ENCODE assay signal across 8 cellular contexts in genomic region chr17:64145460-64145750, GRCh38. TPM values are rescaled to one million over a fixed set of nuclear protein-coding genes. Genes with fewer than 3 reads are reported as not detected.
DNase-seq lines count a peak whose midpoint lies in the region; ATAC-seq and TF ChIP-seq lines count a peak whose summit lies in the region.

No MANE protein-coding gene starts in this region.

- H3K4me2 ChIP-seq in OCI-LY1 (ENCODE audit: low read length) (peak overlapping the region; percentile 89), smooth muscle cell (peak overlapping the region; percentile 93)

- H3K36me3 ChIP-seq in OCI-LY1 (ENCODE audit: insufficient read depth, low read length) = peaks cover 20% of the 10 kb centered on the region
- peaks cover 12% of the 10 kb centered on the region for H3K36me3 ChIP-seq in left ventricle myocardium inferior
- no peaks in the 10 kb centered on the region for H3K36me3 ChIP-seq in smooth muscle cell (ENCODE audit: low read depth)

- H3K9me2 ChIP-seq in OCI-LY1 (ENCODE audit: low read depth, low read length) = no peaks in the 10 kb centered on the region

- H3K9me3 ChIP-seq in OCI-LY1 (ENCODE audit: low read length) (no peaks in the 10 kb centered on the region), left ventricle myocardium inferior (replicated peaks) (no peaks in the 10 kb centered on the region), smooth muscle cell (replicated peaks; ENCODE audit: low read depth) (no peaks in the 10 kb centered on the region)

- peak; percentile 15; the same call in 1 of the 2 replicates for TF ChIP-seq CTCF in OCI-LY1 (IDR thresholded peaks at IDR 0.05; ENCODE audit: low read length)
- no peak for TF ChIP-seq CTCF in left ventricle myocardium inferior (IDR thresholded peaks at IDR 0.05; ENCODE audit: borderline replicate concordance)
- no peak for TF ChIP-seq CTCF in smooth muscle cell (IDR thresholded peaks at IDR 0.05; ENCODE audit: borderline replicate concordance, insufficient read depth, poor library complexity, severe bottlenecking)

- H2AFZ ChIP-seq in OCI-LY1 (ENCODE audit: low read length) (no peak overlapping the region; the same call in 1 of the 2 replicates), smooth muscle cell (ENCODE audit: low read depth) (peak overlapping the region; percentile 76)

- intact Hi-C loops in left ventricle myocardium inferior (cut with micrococcal nuclease) = loop anchor here (5.0 kb wide), 2 partner anchors 117 to 137 kb away; partner anchors contain the start of gene TEX2

- peak overlapping the region; percentile 52 for H3K27ac ChIP-seq in OCI-LY1 (ENCODE audit: low read depth, low read length, poor library complexity, severe bottlenecking)
- H3K27ac ChIP-seq in left ventricle myocardium inferior (replicated peaks) = peak overlapping the region; percentile 98
- peak overlapping the region; percentile 57 for H3K27ac ChIP-seq in smooth muscle cell (ENCODE audit: low read depth)

- H3K79me2 ChIP-seq in OCI-LY1 (ENCODE audit: insufficient read depth, low read length) (no peaks in the 10 kb centered on the region), smooth muscle cell (ENCODE audit: low read depth) (no peaks in the 10 kb centered on the region)

- DNase-seq in left ventricle myocardium inferior = no peak
- DNase-seq in smooth muscle cell (lab: John Stamatoyannopoulos, UW; ENCODE audit: unreplicated experiment) = no peak
- DNase-seq in dedifferentiated amniotic fluid mesenchymal stem cell (ENCODE audit: extremely low spot score) = no peak
- DNase-seq in hepatic stellate cell (ENCODE audit: low spot score) = no peak
- no peak for DNase-seq in NCI-H446 (lab: John Stamatoyannopoulos, UW)

- H3F3A ChIP-seq in OCI-LY1 (ENCODE audit: insufficient read depth, low read length) = no peaks in the 10 kb centered on the region
- H3F3A ChIP-seq in smooth muscle cell (ENCODE audit: low read depth) = peaks cover 22% of the 10 kb centered on the region

- under 1% methylated on average over 10 of the region's 10 CpGs for WGBS in smooth muscle cell (ENCODE audit: low lambda C conversion rate)

- H3K4me3 ChIP-seq in OCI-LY1 (ENCODE audit: low read depth, low read length, poor library complexity, severe bottlenecking) (peak overlapping the region; percentile 97), left ventricle myocardium inferior (peak overlapping the region; percentile 91), smooth muscle cell (peak overlapping the region; percentile 69)

- ATAC-seq in GM19372 (IDR thresholded peaks at IDR 0.05; ENCODE audit: low read depth, unreplicated experiment) (peak; percentile 9), HG03095 (IDR thresholded peaks at IDR 0.05; ENCODE audit: unreplicated experiment) (no peak)

- H4K20me1 ChIP-seq in OCI-LY1 (ENCODE audit: insufficient read depth, low read length) = no peaks in the 10 kb centered on the region
- H4K20me1 ChIP-seq in smooth muscle cell (ENCODE audit: low read depth) = peaks cover 10% of the 10 kb centered on the region

- H3K9ac ChIP-seq in OCI-LY1 (ENCODE audit: low read length) (peak overlapping the region; percentile 80), smooth muscle cell (ENCODE audit: low read depth) (peak overlapping the region; percentile 45)

- H3K4me1 ChIP-seq in OCI-LY1 (ENCODE audit: insufficient read depth, low read length, severe bottlenecking) (peaks cover 22% of the 10 kb centered on the region), left ventricle myocardium inferior (peaks cover 45% of the 10 kb centered on the region), smooth muscle cell (ENCODE audit: low read depth) (peaks cover 10% of the 10 kb centered on the region)

- H3K27me3 ChIP-seq in OCI-LY1 (ENCODE audit: insufficient read depth, low read length) (no peaks in the 10 kb centered on the region), left ventricle myocardium inferior (ENCODE audit: low read depth) (no peaks in the 10 kb centered on the region), smooth muscle cell (ENCODE audit: low read depth) (no peaks in the 10 kb centered on the region)

RNA-seq across cellular contexts. Expression of gene ERN1, which starts 15.5 kb away (rescaled TPM):
- total RNA-seq in left ventricle myocardium inferior = 9.3 TPM
- total RNA-seq in smooth muscle cell = 8.6 and 10.2 TPM in 2 replicates
- 9.0 and 17.2 TPM in 2 replicates for polyA plus RNA-seq in smooth muscle cell
